25 cellular contexts compared by ENCODE assay signal in the genomic region with DNA sequence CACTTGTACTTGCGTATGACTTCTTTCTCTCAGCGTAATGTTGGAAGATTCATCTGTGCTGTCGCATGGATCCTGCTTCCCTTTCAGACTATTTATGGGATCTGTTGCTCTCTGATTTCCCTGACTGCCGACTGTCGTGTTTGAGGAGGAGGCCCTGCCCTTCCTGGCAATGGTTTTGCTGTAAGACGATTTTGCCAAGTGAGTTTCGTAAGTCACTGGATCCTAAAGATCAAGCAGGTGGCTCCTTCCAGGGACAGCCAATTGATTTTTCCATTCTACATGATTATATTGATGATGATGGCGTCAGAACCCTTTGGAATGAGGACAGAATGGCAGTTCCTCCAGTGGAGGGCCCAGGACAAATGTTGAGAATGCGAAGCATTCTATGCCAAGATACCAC.
"Had no signal": no experiment of that assay in that cellular context is flagged by ENCODE, and none has a peak within 500 bp of the region (broad histone marks: within the 10 kb centered on the region; RNA-seq: fewer than 3 reads in every experiment).

No MANE protein-coding gene starts in this region.

- H3K4me1 ChIP-seq: parathyroid adenoma, prostate gland, testis, vagina had no signal

- H3K4me3 ChIP-seq: hepatocyte, lower lobe of right lung, prostate gland, right lobe of liver, skin epidermis, testis, tibial nerve, upper lobe of right lung, vagina had no signal

- H3K27me3 ChIP-seq: hepatocyte, right lobe of liver, testis, tibial nerve, upper lobe of right lung, vagina had no signal

- DNase-seq: cortex of kidney; effector memory CD4-positive, alpha-beta T cell; kidney glomerular epithelial cell; lower lobe of right lung; occipital lobe; right lobe of liver; stimulated activated CD4-positive, alpha-beta T cell treated with anti-CD3 and anti-CD28 coated beads, Interleukin-2, amount 100 ng/mL, for 24 hours; stimulated activated CD4-positive, alpha-beta T cell treated with anti-CD3 and anti-CD28 coated beads, Interleukin-4, amount 100 ng/mL, for 4 hours; stimulated activated naive CD4-positive, alpha-beta T cell; testis; upper lobe of right lung had no signal

- H3K27me3 Mint-ChIP-seq: central memory CD8-positive, alpha-beta T cell; memory B cell; natural killer cell treated with Interleukin-12 subunit alpha and Interleukin-12 subunit beta and Interleukin-15 and Interleukin-18, amount 100 ng/mL, for 72 hours had no signal

- H3K4me3 Mint-ChIP-seq: central memory CD8-positive, alpha-beta T cell; memory B cell; mesothelial cell of epicardium; natural killer cell treated with Interleukin-12 subunit alpha and Interleukin-12 subunit beta and Interleukin-15 and Interleukin-18, amount 100 ng/mL, for 72 hours had no signal

- H3K9me3 ChIP-seq: lower lobe of right lung, prostate gland, right lobe of liver, testis, tibial nerve, upper lobe of right lung, vagina had no signal

- H3K36me3 ChIP-seq: lower lobe of right lung, prostate gland, right lobe of liver, tibial nerve, upper lobe of right lung, vagina had no signal

- FAIRE-seq: endometrium, frontal cortex, islet of Langerhans had no signal

- H3K36me3 Mint-ChIP-seq: memory B cell; mesothelial cell of epicardium; natural killer cell treated with Interleukin-12 subunit alpha and Interleukin-12 subunit beta and Interleukin-15 and Interleukin-18, amount 100 ng/mL, for 72 hours had no signal

- H3K4me1 Mint-ChIP-seq: mesothelial cell of epicardium had no signal

- H3K27ac ChIP-seq: hepatocyte, lower lobe of right lung, parathyroid adenoma, prostate gland, testis, tibial nerve, vagina had no signal

- H3K27ac Mint-ChIP-seq: memory B cell; mesothelial cell of epicardium; natural killer cell treated with Interleukin-12 subunit alpha and Interleukin-12 subunit beta and Interleukin-15 and Interleukin-18, amount 100 ng/mL, for 72 hours had no signal

- H3K9me3 Mint-ChIP-seq: central memory CD8-positive, alpha-beta T cell; memory B cell; mesothelial cell of epicardium; natural killer cell treated with Interleukin-12 subunit alpha and Interleukin-12 subunit beta and Interleukin-15 and Interleukin-18, amount 100 ng/mL, for 72 hours had no signal

- ATAC-seq: esophagus mucosa; natural killer cell treated with Interleukin-12 subunit alpha and Interleukin-12 subunit beta and Interleukin-15 and Interleukin-18, amount 100 ng/mL, for 72 hours had no signal
